Comparison of ENCODE assay signal across 35 cellular contexts in the genomic region with DNA sequence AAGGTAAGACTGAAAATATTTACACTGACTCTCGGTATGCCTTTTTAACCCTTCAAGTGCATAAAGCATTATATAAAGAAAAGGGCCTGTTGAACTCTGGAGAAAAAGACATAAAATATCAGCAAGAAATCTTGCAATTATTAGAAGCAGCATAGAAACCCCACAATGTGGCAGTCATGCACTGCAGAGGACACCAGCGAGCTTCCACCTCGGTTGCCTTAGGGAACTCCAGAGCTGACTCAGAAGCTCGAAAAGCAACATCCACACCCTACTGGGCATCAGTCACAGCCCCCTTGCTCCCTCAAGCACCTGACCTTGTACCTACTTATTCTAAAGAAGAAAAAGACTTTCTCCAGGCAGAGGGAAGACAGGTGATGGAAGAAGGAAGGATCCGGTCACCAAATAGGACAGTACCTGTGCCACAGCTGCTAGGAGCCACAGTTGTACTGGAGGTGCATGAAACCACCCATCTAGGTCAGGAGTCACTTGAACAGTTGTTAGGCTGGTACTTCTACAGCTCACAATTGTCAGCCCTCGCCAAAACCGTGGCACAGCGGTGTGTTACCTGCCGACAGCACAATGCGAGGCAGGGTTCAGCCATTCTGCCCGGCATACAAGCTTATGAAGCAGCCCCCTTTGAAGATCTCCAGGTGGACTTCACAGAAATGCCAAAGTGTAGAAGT. TPM values are rescaled to one million over a fixed set of nuclear protein-coding genes. Genes with fewer than 3 reads are reported as not detected.
"Had no signal": no experiment of that assay in that cellular context is flagged by ENCODE, and none has a peak within 500 bp of the region (broad histone marks: within the 10 kb centered on the region; RNA-seq: fewer than 3 reads in every experiment).

No MANE protein-coding gene starts in this region.

- H3K36me3 ChIP-seq: breast epithelium, uterus had no signal

- H3K4me1 ChIP-seq: breast epithelium, uterus had no signal

- ATAC-seq: activated T-cell treated with anti-CD3 and anti-CD28 coated beads, Interleukin-2, amount 50 U/mL, for 4 hours; activated T-helper 17 cell treated with anti-CD3 and anti-CD28 coated beads, Interleukin-2, amount 50 U/mL, for 72 hours; effector memory CD8-positive, alpha-beta T cell; esophagus mucosa; naive thymus-derived CD8-positive, alpha-beta T cell; right lobe of liver; stimulated activated naive CD8-positive, alpha-beta T cell treated with anti-CD3 and anti-CD28 coated beads, Interleukin-15, Interleukin-2, amounts not matched to agents 100 U/mL and 50 U/mL, for 24 hours had no signal

- DNase-seq: activated CD4-positive, alpha-beta memory T cell treated with anti-CD3 and anti-CD28 coated beads, Interleukin-2, amount 10 ng/mL, durations not matched to agents 7 days and 5 days; activated CD4-positive, alpha-beta T cell treated with anti-CD3 and anti-CD28 coated beads for 1 hour; activated CD4-positive, alpha-beta T cell treated with anti-CD3 and anti-CD28 coated beads, Interleukin-2, amount 10 ng/mL, durations not matched to agents 7 days and 5 days; activated gamma-delta T cell treated with Interleukin-2 at 50 U/mL for 16 hours; activated T-cell treated with anti-CD3 and anti-CD28 coated beads, Interleukin-2, amount 50 U/mL, for 4 hours; cerebellar nuclear complex; cortex of kidney; effector memory CD8-positive, alpha-beta T cell; foreskin fibroblast; head of caudate nucleus; hypothalamus; immature natural killer cell; midbrain; naive thymus-derived CD8-positive, alpha-beta T cell; right lobe of liver; stimulated activated CD4-positive, alpha-beta T cell treated with anti-CD3 and anti-CD28 coated beads, Interleukin-12 subunit alpha, Interleukin-12 subunit beta, amount 100 ng/mL, for 4 hours; stimulated activated CD4-positive, alpha-beta T cell treated with anti-CD3 and anti-CD28 coated beads, Interleukin-4, amount 100 ng/mL, for 1 hour; stimulated activated naive CD8-positive, alpha-beta T cell treated with anti-CD3 and anti-CD28 coated beads, Interleukin-15, Interleukin-2, amounts not matched to agents 100 U/mL and 50 U/mL, for 24 hours; T-helper 9 cell; testis; transverse colon; uterus had no signal

- H3K4me3 Mint-ChIP-seq: activated CD4-positive, alpha-beta memory T cell treated with anti-CD3 and anti-CD28 coated beads, Interleukin-2, amount 10 ng/mL, durations not matched to agents 7 days and 5 days; activated CD4-positive, alpha-beta T cell treated with anti-CD3 and anti-CD28 coated beads, Interleukin-2, amount 10 ng/mL, durations not matched to agents 7 days and 5 days; activated T-cell treated with anti-CD3 and anti-CD28 coated beads, Interleukin-2, amount 50 U/mL, for 4 hours; activated T-helper 17 cell treated with anti-CD3 and anti-CD28 coated beads, Interleukin-2, amount 50 U/mL, for 72 hours; effector memory CD8-positive, alpha-beta T cell; memory B cell; T-helper 1 cell treated with Interleukin-12 subunit alpha and Interleukin-12 subunit beta and Interleukin-4 antibody, amounts not matched to agents 30 μg/mL and 1 μg/mL, for 36 hours had no signal

- H3K4me3 ChIP-seq: breast epithelium, right lobe of liver, testis, transverse colon, uterus had no signal

- H3K27me3 Mint-ChIP-seq: activated CD4-positive, alpha-beta memory T cell treated with anti-CD3 and anti-CD28 coated beads, Interleukin-2, amount 10 ng/mL, durations not matched to agents 7 days and 5 days; activated CD4-positive, alpha-beta T cell treated with anti-CD3 and anti-CD28 coated beads, Interleukin-2, amount 10 ng/mL, durations not matched to agents 7 days and 5 days; activated naive CD4-positive, alpha-beta T cell treated with anti-CD3 and anti-CD28 coated beads, Interleukin-2, amount 50 U/mL, for 24 hours; activated T-helper 17 cell treated with anti-CD3 and anti-CD28 coated beads, Interleukin-2, amount 50 U/mL, for 72 hours; effector memory CD8-positive, alpha-beta T cell; memory B cell; naive thymus-derived CD8-positive, alpha-beta T cell had no signal

- H3K27me3 ChIP-seq: breast epithelium, neutrophil, right lobe of liver, testis, transverse colon, uterus had no signal

- H3K9me3 ChIP-seq: testis, uterus had no signal

- H3K27ac Mint-ChIP-seq: activated CD4-positive, alpha-beta memory T cell treated with anti-CD3 and anti-CD28 coated beads, Interleukin-2, amount 10 ng/mL, durations not matched to agents 7 days and 5 days; activated CD4-positive, alpha-beta T cell treated with anti-CD3 and anti-CD28 coated beads, Interleukin-2, amount 10 ng/mL, durations not matched to agents 7 days and 5 days; activated naive CD4-positive, alpha-beta T cell treated with anti-CD3 and anti-CD28 coated beads, Interleukin-2, amount 50 U/mL, for 24 hours; activated T-helper 17 cell treated with anti-CD3 and anti-CD28 coated beads, Interleukin-2, amount 50 U/mL, for 72 hours; effector memory CD8-positive, alpha-beta T cell; memory B cell; T-helper 1 cell treated with Interleukin-12 subunit alpha and Interleukin-12 subunit beta and Interleukin-4 antibody, amounts not matched to agents 30 μg/mL and 1 μg/mL, for 36 hours had no signal

- H3K27ac ChIP-seq: breast epithelium, neutrophil, right lobe of liver, testis, transverse colon, uterus had no signal

- H3K4me1 Mint-ChIP-seq: activated T-helper 17 cell treated with anti-CD3 and anti-CD28 coated beads, Interleukin-2, amount 50 U/mL, for 72 hours had no signal

RNA-seq across cellular contexts. Expression of gene ERVV-1, which starts 54.0 kb away (rescaled TPM):
- total RNA-seq: activated CD4-positive, alpha-beta memory T cell treated with anti-CD3 and anti-CD28 coated beads, Interleukin-2, amount 10 ng/mL, durations not matched to agents 7 days and 5 days; activated CD4-positive, alpha-beta T cell treated with anti-CD3 and anti-CD28 coated beads, Interleukin-2, amount 10 ng/mL, durations not matched to agents 7 days and 5 days; activated T-cell treated with anti-CD3 and anti-CD28 coated beads, Interleukin-2, amount 50 U/mL, for 4 hours; breast epithelium; endothelial cell of umbilical vein; esophagus mucosa; kidney epithelial cell; lower leg skin; naive thymus-derived CD8-positive, alpha-beta T cell; osteocyte; posterior vena cava; right lobe of liver; skeletal muscle tissue; transverse colon; uterus had no signal
